In the genomic region with DNA sequence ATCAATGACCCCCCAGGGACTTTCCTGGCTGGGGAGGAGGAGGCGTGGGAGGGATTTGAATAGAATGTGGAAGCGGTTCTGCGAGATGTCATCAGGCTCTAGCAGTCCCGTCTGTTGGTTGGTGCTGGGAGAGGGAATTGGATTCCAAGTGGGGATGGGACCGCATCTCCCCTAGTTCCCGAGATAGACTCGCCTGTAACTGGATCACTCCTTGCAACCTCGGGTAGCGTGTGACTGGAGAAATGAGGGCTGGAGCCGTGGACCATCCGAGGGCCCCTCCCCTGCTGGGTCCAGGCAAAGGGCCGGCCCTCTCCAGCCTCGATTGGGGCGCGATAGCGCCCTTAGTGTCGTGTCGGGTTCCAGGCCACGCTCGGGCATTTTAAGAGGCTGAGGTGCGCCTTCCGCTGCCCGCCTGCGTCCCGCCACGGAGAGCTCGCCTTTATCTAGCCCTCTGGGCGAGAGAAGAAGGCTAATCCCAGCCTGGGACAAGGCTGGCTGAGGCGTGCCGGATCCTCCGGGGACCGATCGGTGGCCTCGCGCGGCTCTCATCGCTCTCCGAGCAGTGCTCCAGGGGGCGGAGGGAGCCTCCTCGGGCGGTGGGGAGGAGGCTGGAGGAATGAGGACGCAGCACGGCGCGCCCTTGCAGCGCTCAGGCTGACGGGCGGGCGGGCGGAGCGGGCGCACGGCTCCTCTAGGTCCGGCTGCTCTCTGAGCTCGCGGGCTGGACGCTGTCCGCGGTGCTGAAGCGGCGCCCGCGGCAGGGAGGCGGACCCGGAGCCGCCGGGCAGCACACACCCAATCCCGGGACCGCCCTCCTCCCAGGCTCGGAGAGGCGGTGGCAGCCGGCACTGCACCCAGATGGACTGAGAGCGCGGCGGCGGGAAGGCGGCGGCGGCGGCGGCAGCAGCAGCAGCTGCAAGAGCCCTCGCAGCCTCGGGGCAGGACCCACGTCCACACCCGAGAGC, we compare ENCODE assay signal across 1 cellular context.
A peak's percentile ranks its signal among the peaks of the same experiment; 100 is the strongest.
TF ChIP-seq lines count a peak whose summit lies in the region.

No MANE protein-coding gene starts in this region.

TF ChIP-seq in K562, 482 proteins besides CTCF, POLR2A, EP300 and RAD21 (continued from another document and continues in another):
- TF ChIP-seq HNRNPLL (IDR thresholded peaks at IDR 0.05; ENCODE audit: low read depth, low read length, poor library complexity, severe bottlenecking) (peak; percentile 53), ZNF24 (IDR thresholded peaks at IDR 0.05) (peak; percentile 47; the same call in 1 of the 2 replicates), POLR2AphosphoS2 (IDR thresholded peaks at IDR 0.05; ENCODE audit: low read length) (no peak), ZNF134 (CRISPR knock-in tag; conservative IDR thresholded peaks at IDR 0.05) (no peak), SAFB (IDR thresholded peaks at IDR 0.05; ENCODE audit: borderline replicate concordance, low read depth, low read length) (no peak), ZNF699 (CRISPR knock-in tag; IDR thresholded peaks at IDR 0.05; ENCODE audit: insufficient replicate concordance) (no peak), SRSF9 (IDR thresholded peaks at IDR 0.05; ENCODE audit: borderline replicate concordance, low read depth, low read length) (no peak), HNRNPK (IDR thresholded peaks at IDR 0.05; ENCODE audit: low read depth, low read length, poor library complexity, severe bottlenecking) (no peak), ZNF561 (CRISPR knock-in tag; conservative IDR thresholded peaks at IDR 0.05) (no peak), CBFB (CRISPR knock-in tag; IDR thresholded peaks at IDR 0.05) (no peak), NR4A1 (CRISPR knock-in tag; IDR thresholded peaks at IDR 0.05) (no peak), NR4A1 (tag; IDR thresholded peaks at IDR 0.05) (no peak), EHMT2 (IDR thresholded peaks at IDR 0.05) (peak; percentile 98), FOXA3 (CRISPR knock-in tag; conservative IDR thresholded peaks at IDR 0.05 in 1 of 2, IDR thresholded peaks at IDR 0.05 in 1 of 2) (peak in 1 of 2 experiments; percentile 52; a peak in 1 of 4 replicates), CREM (IDR thresholded peaks at IDR 0.05; ENCODE audit: low read depth) (peak; percentile 57), MYC (IDR thresholded peaks at IDR 0.05; ENCODE audit: low read depth, low read length) (peak; percentile 43; the same call in 1 of the 2 replicates), MYC (CRISPR knock-in tag; IDR thresholded peaks at IDR 0.05; ENCODE audit: borderline replicate concordance, low read depth) (no peak), TEAD4 (IDR thresholded peaks at IDR 0.05; ENCODE audit: low read length) (no peak), TEAD4 (CRISPR knock-in tag; IDR thresholded peaks at IDR 0.05; ENCODE audit: borderline replicate concordance) (0 out of 2 replicates have a peak, but pooled peaks have one; percentile 63), ATF7 (IDR thresholded peaks at IDR 0.05) (0 out of 2 replicates have a peak, but pooled peaks have one; percentile 19), ADNP (tag; IDR thresholded peaks at IDR 0.05) (no peak), RB1 (IDR thresholded peaks at IDR 0.05; ENCODE audit: low read depth) (peak; percentile 85), ZNF436 (CRISPR knock-in tag; IDR thresholded peaks at IDR 0.05) (no peak), SP1 (CRISPR knock-in tag; IDR thresholded peaks at IDR 0.05) (peak; percentile 46; the same call in 1 of the 2 replicates), HDAC1 (IDR thresholded peaks at IDR 0.05) (peak in 1 of 2 experiments; percentile 41; a peak in 1 of 4 replicates), EZH2 (IDR thresholded peaks at IDR 0.05; ENCODE audit: borderline replicate concordance, low read depth, low read length) (no peak), ZNF384 (IDR thresholded peaks at IDR 0.05; ENCODE audit: low read depth, low read length) (no peak), ZNF224 (CRISPR knock-in tag; IDR thresholded peaks at IDR 0.05) (peak; percentile 73; the same call in 1 of the 2 replicates), ATF1 (CRISPR knock-in tag; IDR thresholded peaks at IDR 0.05) (0 out of 2 replicates have a peak, but pooled peaks have one; percentile 13), ATF1 (tag; IDR thresholded peaks at IDR 0.05) (no peak), KDM4B (IDR thresholded peaks at IDR 0.05; ENCODE audit: borderline replicate concordance in 2 of 2, low read depth in 1 of 2) (no peak), ELF1 (tag; IDR thresholded peaks at IDR 0.05) (no peak), PRMT5 (CRISPR knock-in tag; IDR thresholded peaks at IDR 0.05) (peak; percentile 63; the same call in 1 of the 2 replicates), MIER1 (IDR thresholded peaks at IDR 0.05; ENCODE audit: low read depth) (peak; percentile 91)
- TF ChIP-seq, protein P1, sequence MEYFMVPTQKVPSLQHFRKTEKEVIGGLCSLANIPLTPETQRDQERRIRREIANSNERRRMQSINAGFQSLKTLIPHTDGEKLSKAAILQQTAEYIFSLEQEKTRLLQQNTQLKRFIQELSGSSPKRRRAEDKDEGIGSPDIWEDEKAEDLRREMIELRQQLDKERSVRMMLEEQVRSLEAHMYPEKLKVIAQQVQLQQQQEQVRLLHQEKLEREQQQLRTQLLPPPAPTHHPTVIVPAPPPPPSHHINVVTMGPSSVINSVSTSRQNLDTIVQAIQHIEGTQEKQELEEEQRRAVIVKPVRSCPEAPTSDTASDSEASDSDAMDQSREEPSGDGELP (CRISPR knock-in tag; IDR thresholded peaks at IDR 0.05; ENCODE audit: borderline replicate concordance): peak; percentile 87
- TF ChIP-seq, protein P2, sequence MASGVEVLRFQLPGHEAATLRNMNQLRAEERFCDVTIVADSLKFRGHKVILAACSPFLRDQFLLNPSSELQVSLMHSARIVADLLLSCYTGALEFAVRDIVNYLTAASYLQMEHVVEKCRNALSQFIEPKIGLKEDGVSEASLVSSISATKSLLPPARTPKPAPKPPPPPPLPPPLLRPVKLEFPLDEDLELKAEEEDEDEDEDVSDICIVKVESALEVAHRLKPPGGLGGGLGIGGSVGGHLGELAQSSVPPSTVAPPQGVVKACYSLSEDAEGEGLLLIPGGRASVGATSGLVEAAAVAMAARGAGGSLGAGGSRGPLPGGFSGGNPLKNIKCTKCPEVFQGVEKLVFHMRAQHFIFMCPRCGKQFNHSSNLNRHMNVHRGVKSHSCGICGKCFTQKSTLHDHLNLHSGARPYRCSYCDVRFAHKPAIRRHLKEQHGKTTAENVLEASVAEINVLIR (CRISPR knock-in tag; IDR thresholded peaks at IDR 0.05): no peak
- TF ChIP-seq, protein P3, sequence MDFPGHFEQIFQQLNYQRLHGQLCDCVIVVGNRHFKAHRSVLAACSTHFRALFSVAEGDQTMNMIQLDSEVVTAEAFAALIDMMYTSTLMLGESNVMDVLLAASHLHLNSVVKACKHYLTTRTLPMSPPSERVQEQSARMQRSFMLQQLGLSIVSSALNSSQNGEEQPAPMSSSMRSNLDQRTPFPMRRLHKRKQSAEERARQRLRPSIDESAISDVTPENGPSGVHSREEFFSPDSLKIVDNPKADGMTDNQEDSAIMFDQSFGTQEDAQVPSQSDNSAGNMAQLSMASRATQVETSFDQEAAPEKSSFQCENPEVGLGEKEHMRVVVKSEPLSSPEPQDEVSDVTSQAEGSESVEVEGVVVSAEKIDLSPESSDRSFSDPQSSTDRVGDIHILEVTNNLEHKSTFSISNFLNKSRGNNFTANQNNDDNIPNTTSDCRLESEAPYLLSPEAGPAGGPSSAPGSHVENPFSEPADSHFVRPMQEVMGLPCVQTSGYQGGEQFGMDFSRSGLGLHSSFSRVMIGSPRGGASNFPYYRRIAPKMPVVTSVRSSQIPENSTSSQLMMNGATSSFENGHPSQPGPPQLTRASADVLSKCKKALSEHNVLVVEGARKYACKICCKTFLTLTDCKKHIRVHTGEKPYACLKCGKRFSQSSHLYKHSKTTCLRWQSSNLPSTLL (IDR thresholded peaks at IDR 0.05): no peak
- TF ChIP-seq, protein P4, sequence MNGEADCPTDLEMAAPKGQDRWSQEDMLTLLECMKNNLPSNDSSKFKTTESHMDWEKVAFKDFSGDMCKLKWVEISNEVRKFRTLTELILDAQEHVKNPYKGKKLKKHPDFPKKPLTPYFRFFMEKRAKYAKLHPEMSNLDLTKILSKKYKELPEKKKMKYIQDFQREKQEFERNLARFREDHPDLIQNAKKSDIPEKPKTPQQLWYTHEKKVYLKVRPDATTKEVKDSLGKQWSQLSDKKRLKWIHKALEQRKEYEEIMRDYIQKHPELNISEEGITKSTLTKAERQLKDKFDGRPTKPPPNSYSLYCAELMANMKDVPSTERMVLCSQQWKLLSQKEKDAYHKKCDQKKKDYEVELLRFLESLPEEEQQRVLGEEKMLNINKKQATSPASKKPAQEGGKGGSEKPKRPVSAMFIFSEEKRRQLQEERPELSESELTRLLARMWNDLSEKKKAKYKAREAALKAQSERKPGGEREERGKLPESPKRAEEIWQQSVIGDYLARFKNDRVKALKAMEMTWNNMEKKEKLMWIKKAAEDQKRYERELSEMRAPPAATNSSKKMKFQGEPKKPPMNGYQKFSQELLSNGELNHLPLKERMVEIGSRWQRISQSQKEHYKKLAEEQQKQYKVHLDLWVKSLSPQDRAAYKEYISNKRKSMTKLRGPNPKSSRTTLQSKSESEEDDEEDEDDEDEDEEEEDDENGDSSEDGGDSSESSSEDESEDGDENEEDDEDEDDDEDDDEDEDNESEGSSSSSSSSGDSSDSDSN (IDR thresholded peaks at IDR 0.05; ENCODE audit: borderline replicate concordance in 1 of 2, low read depth in 2 of 2, low read length in 2 of 2): peak; percentile 90 to 99; a peak in 3 of 4 replicates
- TF ChIP-seq, protein P5, sequence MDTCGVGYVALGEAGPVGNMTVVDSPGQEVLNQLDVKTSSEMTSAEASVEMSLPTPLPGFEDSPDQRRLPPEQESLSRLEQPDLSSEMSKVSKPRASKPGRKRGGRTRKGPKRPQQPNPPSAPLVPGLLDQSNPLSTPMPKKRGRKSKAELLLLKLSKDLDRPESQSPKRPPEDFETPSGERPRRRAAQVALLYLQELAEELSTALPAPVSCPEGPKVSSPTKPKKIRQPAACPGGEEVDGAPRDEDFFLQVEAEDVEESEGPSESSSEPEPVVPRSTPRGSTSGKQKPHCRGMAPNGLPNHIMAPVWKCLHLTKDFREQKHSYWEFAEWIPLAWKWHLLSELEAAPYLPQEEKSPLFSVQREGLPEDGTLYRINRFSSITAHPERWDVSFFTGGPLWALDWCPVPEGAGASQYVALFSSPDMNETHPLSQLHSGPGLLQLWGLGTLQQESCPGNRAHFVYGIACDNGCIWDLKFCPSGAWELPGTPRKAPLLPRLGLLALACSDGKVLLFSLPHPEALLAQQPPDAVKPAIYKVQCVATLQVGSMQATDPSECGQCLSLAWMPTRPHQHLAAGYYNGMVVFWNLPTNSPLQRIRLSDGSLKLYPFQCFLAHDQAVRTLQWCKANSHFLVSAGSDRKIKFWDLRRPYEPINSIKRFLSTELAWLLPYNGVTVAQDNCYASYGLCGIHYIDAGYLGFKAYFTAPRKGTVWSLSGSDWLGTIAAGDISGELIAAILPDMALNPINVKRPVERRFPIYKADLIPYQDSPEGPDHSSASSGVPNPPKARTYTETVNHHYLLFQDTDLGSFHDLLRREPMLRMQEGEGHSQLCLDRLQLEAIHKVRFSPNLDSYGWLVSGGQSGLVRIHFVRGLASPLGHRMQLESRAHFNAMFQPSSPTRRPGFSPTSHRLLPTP (IDR thresholded peaks at IDR 0.05; ENCODE audit: borderline replicate concordance, extremely low read depth, insufficient read length): no peak
- TF ChIP-seq, protein P6, sequence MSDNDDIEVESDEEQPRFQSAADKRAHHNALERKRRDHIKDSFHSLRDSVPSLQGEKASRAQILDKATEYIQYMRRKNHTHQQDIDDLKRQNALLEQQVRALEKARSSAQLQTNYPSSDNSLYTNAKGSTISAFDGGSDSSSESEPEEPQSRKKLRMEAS (CRISPR knock-in tag; IDR thresholded peaks at IDR 0.05): peak; percentile 69; the same call in 1 of the 2 replicates
- TF ChIP-seq, protein P7, sequence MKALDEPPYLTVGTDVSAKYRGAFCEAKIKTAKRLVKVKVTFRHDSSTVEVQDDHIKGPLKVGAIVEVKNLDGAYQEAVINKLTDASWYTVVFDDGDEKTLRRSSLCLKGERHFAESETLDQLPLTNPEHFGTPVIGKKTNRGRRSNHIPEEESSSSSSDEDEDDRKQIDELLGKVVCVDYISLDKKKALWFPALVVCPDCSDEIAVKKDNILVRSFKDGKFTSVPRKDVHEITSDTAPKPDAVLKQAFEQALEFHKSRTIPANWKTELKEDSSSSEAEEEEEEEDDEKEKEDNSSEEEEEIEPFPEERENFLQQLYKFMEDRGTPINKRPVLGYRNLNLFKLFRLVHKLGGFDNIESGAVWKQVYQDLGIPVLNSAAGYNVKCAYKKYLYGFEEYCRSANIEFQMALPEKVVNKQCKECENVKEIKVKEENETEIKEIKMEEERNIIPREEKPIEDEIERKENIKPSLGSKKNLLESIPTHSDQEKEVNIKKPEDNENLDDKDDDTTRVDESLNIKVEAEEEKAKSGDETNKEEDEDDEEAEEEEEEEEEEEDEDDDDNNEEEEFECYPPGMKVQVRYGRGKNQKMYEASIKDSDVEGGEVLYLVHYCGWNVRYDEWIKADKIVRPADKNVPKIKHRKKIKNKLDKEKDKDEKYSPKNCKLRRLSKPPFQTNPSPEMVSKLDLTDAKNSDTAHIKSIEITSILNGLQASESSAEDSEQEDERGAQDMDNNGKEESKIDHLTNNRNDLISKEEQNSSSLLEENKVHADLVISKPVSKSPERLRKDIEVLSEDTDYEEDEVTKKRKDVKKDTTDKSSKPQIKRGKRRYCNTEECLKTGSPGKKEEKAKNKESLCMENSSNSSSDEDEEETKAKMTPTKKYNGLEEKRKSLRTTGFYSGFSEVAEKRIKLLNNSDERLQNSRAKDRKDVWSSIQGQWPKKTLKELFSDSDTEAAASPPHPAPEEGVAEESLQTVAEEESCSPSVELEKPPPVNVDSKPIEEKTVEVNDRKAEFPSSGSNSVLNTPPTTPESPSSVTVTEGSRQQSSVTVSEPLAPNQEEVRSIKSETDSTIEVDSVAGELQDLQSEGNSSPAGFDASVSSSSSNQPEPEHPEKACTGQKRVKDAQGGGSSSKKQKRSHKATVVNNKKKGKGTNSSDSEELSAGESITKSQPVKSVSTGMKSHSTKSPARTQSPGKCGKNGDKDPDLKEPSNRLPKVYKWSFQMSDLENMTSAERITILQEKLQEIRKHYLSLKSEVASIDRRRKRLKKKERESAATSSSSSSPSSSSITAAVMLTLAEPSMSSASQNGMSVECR (CRISPR knock-in tag; IDR thresholded peaks at IDR 0.05): peak; percentile 93; the same call in 1 of the 2 replicates
- TF ChIP-seq, protein P8, sequence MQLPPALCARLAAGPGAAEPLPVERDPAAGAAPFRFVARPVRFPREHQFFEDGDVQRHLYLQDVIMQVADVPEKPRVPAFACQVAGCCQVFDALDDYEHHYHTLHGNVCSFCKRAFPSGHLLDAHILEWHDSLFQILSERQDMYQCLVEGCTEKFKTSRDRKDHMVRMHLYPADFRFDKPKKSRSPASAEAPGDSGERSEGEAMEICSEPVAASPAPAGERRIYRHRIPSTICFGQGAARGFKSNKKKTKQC (CRISPR knock-in tag; IDR thresholded peaks at IDR 0.05): peak; percentile 97
